Comparison of ENCODE assay signal across 8 cellular contexts in the genomic region with DNA sequence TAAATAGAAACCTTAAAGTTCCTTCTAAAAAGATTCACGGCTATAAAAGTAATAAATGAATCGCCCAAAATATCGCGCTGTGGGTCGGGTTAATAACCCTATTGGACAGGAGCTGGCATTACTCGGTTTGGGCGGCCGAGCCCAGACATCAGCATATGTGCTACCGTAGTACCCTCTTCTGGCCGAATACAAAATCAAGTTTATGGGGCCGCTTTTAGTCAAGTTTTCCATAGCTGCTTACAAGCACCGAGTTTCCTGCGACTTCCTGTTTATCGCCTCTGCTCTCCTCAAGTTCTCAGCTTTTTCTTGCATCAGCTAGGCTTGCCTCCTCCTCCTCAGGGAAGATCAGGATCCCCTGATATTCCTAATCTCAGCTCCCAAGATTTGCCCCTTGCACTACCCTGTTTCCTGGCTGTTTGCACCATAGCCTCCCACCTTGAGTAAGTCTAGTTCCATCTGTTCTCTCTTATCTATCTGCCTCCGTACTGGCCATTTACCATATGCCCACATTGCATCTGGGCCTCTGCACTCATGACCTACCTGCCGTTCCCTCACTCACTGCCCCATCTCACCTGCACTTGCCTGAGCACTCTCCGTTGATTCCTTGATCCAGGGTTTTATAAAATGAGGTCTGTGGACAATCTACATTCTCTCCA. TPM values are rescaled to one million over a fixed set of nuclear protein-coding genes. Genes with fewer than 3 reads are reported as not detected.
A peak's percentile ranks its signal among the peaks of the same experiment; 100 is the strongest.
DNase-seq lines count a peak whose midpoint lies in the region; ATAC-seq, FAIRE-seq and TF ChIP-seq lines count a peak whose summit lies in the region.

No MANE protein-coding gene starts in this region.

- TF ChIP-seq EP300 in SK-N-SH (IDR thresholded peaks at IDR 0.05; ENCODE audit: borderline replicate concordance in 1 of 2, low read depth in 1 of 2, low read length in 1 of 2), result no peak

- H3K27ac ChIP-seq in SK-N-SH (ENCODE audit: low read depth in 2 of 2, low read length in 1 of 2) (no peak overlapping the region), small intestine (ENCODE audit: low read depth in 1 of 2, low read length in 1 of 2) (no peak overlapping the region)

- peak; percentile 27 for DNase-seq in DMS114 treated with DMSO at 0.1 percent for 48 hours (lab: John Stamatoyannopoulos, UW; ENCODE audit: unreplicated experiment)
- peak; percentile 57 for DNase-seq in SK-N-SH
- DNase-seq in amniotic epithelial cell (ENCODE audit: low read depth), result peak; percentile 23
- peak; percentile 18 for DNase-seq in small intestine
- DNase-seq in mesenteric fat pad (ENCODE audit: low spot score), result no peak
- DNase-seq in ecto neural progenitor cell (ENCODE audit: low spot score), result no peak

- no peaks in the 10 kb centered on the region for H3K27me3 ChIP-seq in SK-N-SH (ENCODE audit: insufficient read depth)
- H3K27me3 ChIP-seq in small intestine (ENCODE audit: control insufficient read depth in 2 of 2, insufficient read depth in 2 of 2, low read length in 2 of 2), result no peaks in the 10 kb centered on the region

- no peaks in the 10 kb centered on the region for H3F3A ChIP-seq in SK-N-SH (replicated peaks; ENCODE audit: insufficient read depth)

- no peak for FAIRE-seq in small intestine (lab: Jason Lieb, UNC)

- peak overlapping the region; percentile 49; the same call in 1 of the 2 replicates for H2AFZ ChIP-seq in SK-N-SH (ENCODE audit: low read depth)

- CTCF ChIA-PET in SK-N-SH (lab: Yijun Ruan, JAX), result interaction anchor here (0.6 to 1.1 kb wide), 5 partner anchors 15 to 564 kb away, joined by 3 to 6 read pairs (median 3); no protein-coding TSS in a partner anchor

- TF ChIP-seq RAD21 in SK-N-SH (IDR thresholded peaks at IDR 0.05; ENCODE audit: low read length), result peak; percentile 55

- H3K36me3 ChIP-seq in SK-N-SH (replicated peaks in 1 of 2; ENCODE audit: control insufficient read depth in 1 of 2, insufficient read depth in 2 of 2, low read length in 1 of 2), result peaks cover 0 to 3% of the 10 kb centered on the region in 2 experiments
- no peaks in the 10 kb centered on the region for H3K36me3 ChIP-seq in small intestine (ENCODE audit: control insufficient read depth in 2 of 2, insufficient read depth in 2 of 2, low read length in 2 of 2)

- H3K4me1 ChIP-seq in SK-N-SH (ENCODE audit: control insufficient read depth in 1 of 2, insufficient read depth in 2 of 2, low read depth in 1 of 2, low read length in 1 of 2) (peaks cover 0 to 4% of the 10 kb centered on the region in 2 experiments; a peak in 1 of 4 replicates), small intestine (ENCODE audit: control insufficient read depth in 2 of 2, insufficient read depth in 1 of 2, low read depth in 1 of 2, low read length in 1 of 2) (no peaks in the 10 kb centered on the region)

- POLR2A ChIA-PET in SK-N-SH (lab: Yijun Ruan, JAX), result no interaction called here

- H3K9ac ChIP-seq in SK-N-SH, result no peak overlapping the region

- H3K9me2 ChIP-seq in SK-N-SH, result no peaks in the 10 kb centered on the region

- no peak overlapping the region for H3K4me3 ChIP-seq in SK-N-SH (ENCODE audit: low read depth in 2 of 2, low read length in 1 of 2)
- no peak overlapping the region for H3K4me3 ChIP-seq in small intestine (ENCODE audit: low read depth in 1 of 2, low read length in 2 of 2)

- ATAC-seq in GM19455 (IDR thresholded peaks at IDR 0.05; ENCODE audit: unreplicated experiment) (peak; percentile 93), HG03432 (IDR thresholded peaks at IDR 0.05; ENCODE audit: unreplicated experiment) (peak; percentile 82)

- H3K4me2 ChIP-seq in SK-N-SH, result 0 out of 2 replicates have a peak overlapping the region, but pooled peaks have one; percentile 33

- H3K79me2 ChIP-seq in SK-N-SH (ENCODE audit: insufficient read depth), result no peaks in the 10 kb centered on the region

- 42% methylated on average over 17 of the region's 17 CpGs for WGBS in SK-N-SH (ENCODE audit: low lambda C conversion rate)
- WGBS in small intestine, 3 donors, result 47 to 76% (median 59%) methylated on average over 17 of the region's 17 CpGs

- no peaks in the 10 kb centered on the region for H3K9me3 ChIP-seq in SK-N-SH
- no peaks in the 10 kb centered on the region for H3K9me3 ChIP-seq in small intestine (ENCODE audit: control insufficient read depth, low read depth)

- H4K20me1 ChIP-seq in SK-N-SH (ENCODE audit: insufficient read depth), result no peaks in the 10 kb centered on the region

- TF ChIP-seq CTCF in SK-N-SH (IDR thresholded peaks at IDR 0.05), result peak; percentile 35; the same call in 1 of the 2 replicates

TF ChIP-seq in SK-N-SH, 30 proteins besides CTCF, POLR2A, EP300 and RAD21:
- TF ChIP-seq NFIC (IDR thresholded peaks at IDR 0.05; ENCODE audit: borderline replicate concordance) (no peak), SMC3 (IDR thresholded peaks at IDR 0.05; ENCODE audit: low read depth, low read length) (peak; percentile 20; the same call in 1 of the 2 replicates)

RNA-seq across cellular contexts. Expression of gene SLC35F5, which starts 56.1 kb away (rescaled TPM):
- polyA plus RNA-seq in SK-N-SH (2012; rRNA removed) (16.8 and 26.7 TPM in 2 replicates), small intestine (10 to 100 TPM; 12.7 to 23.0 (median 16.3) TPM)
- polyA plus RNA-seq in SK-N-SH (2012; cell fraction: cytosol; rRNA removed), result 26.2 and 26.5 TPM in 2 replicates
- polyA plus RNA-seq in SK-N-SH (2012; cell fraction: nucleus; rRNA removed), result 11.1 and 25.7 TPM in 2 replicates
- 61.6 TPM for total RNA-seq in mesenteric fat pad

Comparison
In these comparisons a context has a peak if more than half of its experiments do, and no peak if none do; other contexts are left out.
1. DNase-seq: peak in DMS114 treated with DMSO at 0.1 percent for 48 hours (single experiment), SK-N-SH (single experiment), amniotic epithelial cell (single experiment) and small intestine (single experiment); none in mesenteric fat pad (single experiment) and ecto neural progenitor cell (single experiment).